Comparison of ENCODE assay signal across 1 cellular context in the genomic region with DNA sequence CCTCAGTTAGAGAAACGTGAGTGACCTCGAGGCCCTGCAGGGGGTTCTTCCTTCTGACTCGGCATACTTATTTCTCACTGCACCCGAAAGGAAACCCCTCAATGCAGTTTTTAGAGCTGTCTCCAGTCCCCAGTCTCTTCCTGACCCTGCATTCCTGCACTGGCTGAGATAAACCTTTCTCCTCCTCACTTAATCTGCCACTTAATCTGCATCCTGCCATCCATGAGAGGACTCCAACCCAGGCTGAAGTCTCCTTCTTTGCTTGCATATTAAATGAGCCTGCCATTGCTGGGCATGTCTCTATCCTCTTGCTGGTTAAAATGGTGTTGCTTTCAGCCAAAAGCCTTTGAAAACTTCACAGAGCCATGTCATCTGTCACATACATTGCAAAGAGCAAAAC.
TF ChIP-seq lines count a peak whose summit lies in the region.

No MANE protein-coding gene starts in this region.

TF ChIP-seq in H1, 55 proteins besides CTCF, POLR2A, EP300 and RAD21 (continued from another document):
- TF ChIP-seq, protein P1, sequence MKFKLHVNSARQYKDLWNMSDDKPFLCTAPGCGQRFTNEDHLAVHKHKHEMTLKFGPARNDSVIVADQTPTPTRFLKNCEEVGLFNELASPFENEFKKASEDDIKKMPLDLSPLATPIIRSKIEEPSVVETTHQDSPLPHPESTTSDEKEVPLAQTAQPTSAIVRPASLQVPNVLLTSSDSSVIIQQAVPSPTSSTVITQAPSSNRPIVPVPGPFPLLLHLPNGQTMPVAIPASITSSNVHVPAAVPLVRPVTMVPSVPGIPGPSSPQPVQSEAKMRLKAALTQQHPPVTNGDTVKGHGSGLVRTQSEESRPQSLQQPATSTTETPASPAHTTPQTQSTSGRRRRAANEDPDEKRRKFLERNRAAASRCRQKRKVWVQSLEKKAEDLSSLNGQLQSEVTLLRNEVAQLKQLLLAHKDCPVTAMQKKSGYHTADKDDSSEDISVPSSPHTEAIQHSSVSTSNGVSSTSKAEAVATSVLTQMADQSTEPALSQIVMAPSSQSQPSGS (IDR thresholded peaks at IDR 0.05; ENCODE audit: low read length) = no peak
- TF ChIP-seq KDM4A (IDR thresholded peaks at IDR 0.05; ENCODE audit: low read depth, low read length, severe bottlenecking) (no peak), SP4 (IDR thresholded peaks at IDR 0.05; ENCODE audit: low read length) (no peak), TCF12 (IDR thresholded peaks at IDR 0.05; ENCODE audit: low read depth, low read length) (no peak), FOSL1 (IDR thresholded peaks at IDR 0.05; ENCODE audit: insufficient read depth, low read depth, low read length) (no peak), GTF2F1 (IDR thresholded peaks at IDR 0.05; ENCODE audit: borderline replicate concordance, low read depth, low read length) (no peak), HDAC2 (IDR thresholded peaks at IDR 0.05; ENCODE audit: borderline replicate concordance in 1 of 2, low read depth in 2 of 2, low read length in 2 of 2) (no peak), SP1 (IDR thresholded peaks at IDR 0.05; ENCODE audit: low read depth, low read length) (no peak), SAP30 (IDR thresholded peaks at IDR 0.05; ENCODE audit: insufficient read depth, insufficient replicate concordance, low read length) (no peak)
- TF ChIP-seq, protein P2, sequence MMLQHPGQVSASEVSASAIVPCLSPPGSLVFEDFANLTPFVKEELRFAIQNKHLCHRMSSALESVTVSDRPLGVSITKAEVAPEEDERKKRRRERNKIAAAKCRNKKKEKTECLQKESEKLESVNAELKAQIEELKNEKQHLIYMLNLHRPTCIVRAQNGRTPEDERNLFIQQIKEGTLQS (IDR thresholded peaks at IDR 0.05; ENCODE audit: insufficient read depth, low read depth, low read length) = no peak
